Comparison of ENCODE assay signal across 16 cellular contexts in genomic region chr2:99729104-99729503, GRCh38.
DNase-seq lines count a peak whose midpoint lies in the region; ATAC-seq, FAIRE-seq and TF ChIP-seq lines count a peak whose summit lies in the region.
"Had no signal": no experiment of that assay in that cellular context is flagged by ENCODE, and none has a peak within 500 bp of the region (broad histone marks: within the 10 kb centered on the region; RNA-seq: fewer than 3 reads in every experiment).

No MANE protein-coding gene starts in this region.

- H3K79me2 ChIP-seq in neural progenitor cell (ENCODE audit: low read depth): no peaks in the 10 kb centered on the region

- peak; percentile 17 for DNase-seq in NCI-H82 treated with DMSO at 0.1 percent for 48 hours (lab: John Stamatoyannopoulos, UW; ENCODE audit: unreplicated experiment)
- DNase-seq in fibroblast of gingiva (ENCODE audit: low read depth): peak; percentile 60
- DNase-seq in mesothelial cell of epicardium (ENCODE audit: low spot score in 2 of 2, unreplicated experiment in 2 of 2): no peak
- DNase-seq in neural progenitor cell (ENCODE audit: low spot score): no peak
- no peak for DNase-seq in stimulated activated naive CD4-positive, alpha-beta T cell treated with Interleukin-2 at 50 U/mL for 16 hours (lab: John Stamatoyannopoulos, UW)
- DNase-seq: activated B cell treated with CpG ODN at 0.5 μM for 24 hours; activated T-cell treated with anti-CD3 and anti-CD28 coated beads, Interleukin-2, amount 50 U/mL, for 48 hours; Caco-2; occipital lobe; stimulated activated naive CD8-positive, alpha-beta T cell treated with anti-CD3 and anti-CD28 coated beads, Interleukin-15, Interleukin-2, amounts not matched to agents 100 U/mL and 50 U/mL, for 24 hours had no signal

- no peaks in the 10 kb centered on the region for H3K27me3 ChIP-seq in neural progenitor cell
- H3K27me3 ChIP-seq: SJSA1 had no signal

- no peaks in the 10 kb centered on the region for H3F3A ChIP-seq in neural progenitor cell (ENCODE audit: low read depth)

- H3K9me3 Mint-ChIP-seq in mesothelial cell of epicardium (no peaks in the 10 kb centered on the region), neural progenitor cell (no peaks in the 10 kb centered on the region)
- H3K9me3 Mint-ChIP-seq: activated B cell treated with CpG ODN at 0.5 μM for 24 hours had no signal

- H4K20me1 ChIP-seq in neural progenitor cell (ENCODE audit: low read depth): no peaks in the 10 kb centered on the region

- H3K36me3 ChIP-seq in neural progenitor cell: no peaks in the 10 kb centered on the region
- H3K36me3 ChIP-seq: SJSA1 had no signal

- H3K27ac Mint-ChIP-seq in mesothelial cell of epicardium: peak overlapping the region; percentile 88
- H3K27ac Mint-ChIP-seq in neural progenitor cell: no peak overlapping the region
- H3K27ac Mint-ChIP-seq: activated B cell treated with CpG ODN at 0.5 μM for 24 hours had no signal

- no peak overlapping the region for H3K9ac ChIP-seq in neural progenitor cell

- H3K4me1 ChIP-seq in neural progenitor cell: no peaks in the 10 kb centered on the region
- H3K4me1 ChIP-seq: Caco-2, SJSA1 had no signal

- no peak overlapping the region for H3K4me3 ChIP-seq in neural progenitor cell
- H3K4me3 ChIP-seq: SJSA1 had no signal

- ATAC-seq in HG03095 (IDR thresholded peaks at IDR 0.05; ENCODE audit: unreplicated experiment): no peak
- ATAC-seq in HG03039 (IDR thresholded peaks at IDR 0.05; ENCODE audit: unreplicated experiment): no peak
- ATAC-seq: esophagus mucosa; stimulated activated naive CD8-positive, alpha-beta T cell treated with anti-CD3 and anti-CD28 coated beads, Interleukin-15, Interleukin-2, amounts not matched to agents 100 U/mL and 50 U/mL, for 24 hours had no signal

- no peaks in the 10 kb centered on the region for H3K27me3 Mint-ChIP-seq in mesothelial cell of epicardium (ENCODE audit: low read depth)
- H3K27me3 Mint-ChIP-seq in neural progenitor cell (ENCODE audit: insufficient read depth, low read depth): no peaks in the 10 kb centered on the region
- H3K27me3 Mint-ChIP-seq: activated B cell treated with CpG ODN at 0.5 μM for 24 hours had no signal

- peak; percentile 100 for FAIRE-seq in G401.6 (lab: Jason Lieb, UNC)
- FAIRE-seq: GM12891 had no signal

- H3K4me2 ChIP-seq in neural progenitor cell: no peak overlapping the region

- no peak overlapping the region for H3K27ac ChIP-seq in neural progenitor cell
- H3K27ac ChIP-seq: SJSA1 had no signal

- H3K4me3 Mint-ChIP-seq in mesothelial cell of epicardium (no peak overlapping the region), neural progenitor cell (no peak overlapping the region)
- H3K4me3 Mint-ChIP-seq: activated B cell treated with CpG ODN at 0.5 μM for 24 hours had no signal

- peaks cover 22% of the 10 kb centered on the region for H3K4me1 Mint-ChIP-seq in mesothelial cell of epicardium
- H3K4me1 Mint-ChIP-seq in neural progenitor cell: peaks cover 12% of the 10 kb centered on the region
- H3K4me1 Mint-ChIP-seq: activated B cell treated with CpG ODN at 0.5 μM for 24 hours had no signal

- TF ChIP-seq CTCF in mesothelial cell of epicardium (IDR thresholded peaks at IDR 0.05; ENCODE audit: unreplicated experiment): no peak
- TF ChIP-seq CTCF in neural progenitor cell (IDR thresholded peaks at IDR 0.05): no peak

- H3K36me3 Mint-ChIP-seq in mesothelial cell of epicardium (no peaks in the 10 kb centered on the region), neural progenitor cell (no peaks in the 10 kb centered on the region)

- H3K9me3 ChIP-seq in neural progenitor cell (ENCODE audit: low read depth): no peaks in the 10 kb centered on the region
- H3K9me3 ChIP-seq: Caco-2, SJSA1 had no signal

- H2AFZ ChIP-seq in neural progenitor cell (replicated peaks): no peak overlapping the region

Comparison
In these comparisons a context has a peak if more than half of its experiments do, and no peak if none do; other contexts are left out.
1. DNase-seq: peak in NCI-H82 treated with DMSO at 0.1 percent for 48 hours (single experiment) and fibroblast of gingiva (single experiment); none in mesothelial cell of epicardium (0 of 2), neural progenitor cell (single experiment) and stimulated activated naive CD4-positive, alpha-beta T cell treated with Interleukin-2 at 50 U/mL for 16 hours (single experiment).